ENCODE assay signal across 25 cellular contexts in genomic region chr9:75623462-75623861, GRCh38.
"Had no signal": no experiment of that assay in that cellular context is flagged by ENCODE, and none has a peak within 500 bp of the region (broad histone marks: within the 10 kb centered on the region; RNA-seq: fewer than 3 reads in every experiment).

No MANE protein-coding gene starts in this region.

- H3K4me3 ChIP-seq: heart right ventricle, left lung, mucosa of descending colon, pancreas, prostate gland, spleen, thoracic aorta, uterus had no signal

- H3K9me3 ChIP-seq: left lung, mucosa of descending colon, pancreas, prostate gland, spleen, thoracic aorta, uterus had no signal

- H3K4me1 ChIP-seq: foreskin keratinocyte, pancreas, prostate gland, spleen, uterus had no signal

- ATAC-seq: activated T-cell treated with anti-CD3 and anti-CD28 coated beads, Interleukin-2, amount 50 U/mL, for 72 hours; esophagus mucosa; foreskin keratinocyte; left lung; pancreas had no signal

- H3K27ac ChIP-seq: foreskin keratinocyte, heart right ventricle, left lung, pancreas, prostate gland, spleen, thoracic aorta, uterus had no signal

- H3K36me3 ChIP-seq: heart right ventricle, left lung, pancreas, prostate gland, spleen, thoracic aorta, uterus had no signal

- DNase-seq: activated CD4-positive, alpha-beta T cell treated with anti-CD3 and anti-CD28 coated beads for 4 hours; activated CD4-positive, alpha-beta T cell treated with anti-CD3 and anti-CD28 coated beads, Interleukin-2, amount 50 U/mL, for 4 hours; activated CD4-positive, CD25-positive, alpha-beta regulatory T cell; activated naive CD4-positive, alpha-beta T cell; activated T-cell treated with anti-CD3 and anti-CD28 coated beads for 4 hours; activated T-cell treated with anti-CD3 and anti-CD28 coated beads, Interleukin-2, amount 50 U/mL, for 72 hours; anterior cingulate cortex; cerebellar nuclear complex; cortex of kidney; endodermal cell; foreskin keratinocyte; heart right ventricle; left lung; mucosa of descending colon; naive B cell; nephron progenitor cell; nucleus accumbens; pancreas; spleen; stimulated activated CD4-positive, alpha-beta T cell treated with anti-CD3 and anti-CD28 coated beads, Interleukin-2, amount 100 ng/mL, for 48 hours; T-helper 2 cell; uterus had no signal

- FAIRE-seq: pancreas had no signal

- H3K27me3 ChIP-seq: foreskin keratinocyte, heart right ventricle, left lung, pancreas, uterus had no signal
